ENCODE assay signal across 8 cellular contexts in the genomic region with DNA sequence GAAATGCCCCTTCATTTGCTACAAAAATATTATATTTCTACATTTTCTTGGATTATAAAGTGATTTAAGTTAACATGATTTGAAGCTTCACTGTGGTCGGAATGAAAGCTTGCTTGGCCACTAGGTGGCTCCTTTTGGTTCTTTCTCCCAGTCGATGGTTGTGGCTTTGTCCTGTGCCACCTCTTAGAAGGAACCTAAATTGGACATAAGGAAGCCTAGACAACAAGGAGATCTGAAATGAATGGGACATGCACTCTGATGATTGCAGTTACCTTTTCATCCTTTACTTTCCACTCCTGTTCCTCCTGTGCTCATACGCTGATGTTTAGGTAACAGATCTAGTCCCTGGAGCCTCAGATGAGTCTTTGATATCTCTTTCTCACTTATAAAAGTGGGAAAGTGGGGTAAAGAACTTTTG. TPM values are rescaled to one million over a fixed set of nuclear protein-coding genes. Genes with fewer than 3 reads are reported as not detected.
A peak's percentile ranks its signal among the peaks of the same experiment; 100 is the strongest.
DNase-seq lines count a peak whose midpoint lies in the region; ATAC-seq, FAIRE-seq and TF ChIP-seq lines count a peak whose summit lies in the region.

No MANE protein-coding gene starts in this region.

- H3K36me3 ChIP-seq in smooth muscle cell (ENCODE audit: low read depth): no peaks in the 10 kb centered on the region

- no peak overlapping the region for H2AFZ ChIP-seq in smooth muscle cell (ENCODE audit: low read depth)

- H3K9ac ChIP-seq in smooth muscle cell (ENCODE audit: low read depth): no peak overlapping the region

- peaks cover 94% of the 10 kb centered on the region for H4K20me1 ChIP-seq in smooth muscle cell (ENCODE audit: low read depth)

- intact Hi-C loops in posterior vena cava (cut with DNase I): no loop called here

- peaks cover 12% of the 10 kb centered on the region for H3K4me1 ChIP-seq in smooth muscle cell (ENCODE audit: low read depth)

- ATAC-seq in GM18907 (IDR thresholded peaks at IDR 0.05; ENCODE audit: unreplicated experiment): no peak

- H3K9me3 ChIP-seq in smooth muscle cell (replicated peaks; ENCODE audit: low read depth): peaks cover 6% of the 10 kb centered on the region

- TF ChIP-seq POLR2A in erythroblast (IDR thresholded peaks at IDR 0.05; ENCODE audit: low read length): no peak

- peaks cover 60% of the 10 kb centered on the region for H3K79me2 ChIP-seq in smooth muscle cell (ENCODE audit: low read depth)

- H3K27me3 ChIP-seq in smooth muscle cell (ENCODE audit: low read depth): no peaks in the 10 kb centered on the region

- DNase-seq in AML-193 (lab: John Stamatoyannopoulos, UW) (peak; percentile 12 to 14), GM13976 (ENCODE audit: low spot score) (no peak), RCC 7860 (ENCODE audit: low spot score) (no peak), erythroblast (lab: John Stamatoyannopoulos, UW) (peak; percentile 14 to 31), smooth muscle cell (lab: John Stamatoyannopoulos, UW; ENCODE audit: unreplicated experiment) (no peak), posterior vena cava (ENCODE audit: low spot score) (no peak), retina (no peak)

- peak; percentile 32 for FAIRE-seq in RCC 7860 (lab: Jason Lieb, UNC)

- H3K4me2 ChIP-seq in smooth muscle cell: no peak overlapping the region

- WGBS in smooth muscle cell (ENCODE audit: low lambda C conversion rate): 52% methylated on average over 3 of the region's 3 CpGs

- H3K27ac ChIP-seq in smooth muscle cell (ENCODE audit: low read depth): no peak overlapping the region

- no peak overlapping the region for H3K4me3 ChIP-seq in smooth muscle cell

- in situ Hi-C loops in GM13976 (cut with MboI; ENCODE audit: low sequenced_read_pairs, unreplicated experiment): no loop called here

- TF ChIP-seq CTCF in GM13976 (IDR thresholded peaks at IDR 0.05; ENCODE audit: borderline replicate concordance, control extremely low read depth, extremely low read depth, insufficient read depth, missing control alignments) (peak; percentile 66), smooth muscle cell (IDR thresholded peaks at IDR 0.05; ENCODE audit: borderline replicate concordance, insufficient read depth, poor library complexity, severe bottlenecking) (peak; percentile 59)

- H3F3A ChIP-seq in smooth muscle cell (ENCODE audit: low read depth): no peaks in the 10 kb centered on the region

RNA-seq across cellular contexts. Expression of a gene that starts 39.2 kb away (rescaled TPM):
- total RNA-seq in smooth muscle cell: 89.9 and 111 TPM in 2 replicates
- 48.2 and 81.1 TPM in 2 replicates for polyA plus RNA-seq in smooth muscle cell
- total RNA-seq in posterior vena cava: 10 to 100 TPM; 77.7 to 98.0 TPM

RNA-seq across cellular contexts. Expression of a gene that starts 39.5 kb away (rescaled TPM):
- total RNA-seq in smooth muscle cell (11.5 and 11.6 TPM in 2 replicates), posterior vena cava (1 to 10 TPM; 6.6 to 6.8 TPM)
- polyA plus RNA-seq in smooth muscle cell: 5.8 and 8.4 TPM in 2 replicates

Comparison
In these comparisons a context has a peak if more than half of its experiments do, and no peak if none do; other contexts are left out.
1. DNase-seq: peak in AML-193 (2 of 2) and erythroblast (2 of 2); none in GM13976 (single experiment), RCC 7860 (single experiment), smooth muscle cell (single experiment), posterior vena cava (single experiment) and retina (single experiment).